9 cellular contexts compared by ENCODE assay signal in the genomic region with DNA sequence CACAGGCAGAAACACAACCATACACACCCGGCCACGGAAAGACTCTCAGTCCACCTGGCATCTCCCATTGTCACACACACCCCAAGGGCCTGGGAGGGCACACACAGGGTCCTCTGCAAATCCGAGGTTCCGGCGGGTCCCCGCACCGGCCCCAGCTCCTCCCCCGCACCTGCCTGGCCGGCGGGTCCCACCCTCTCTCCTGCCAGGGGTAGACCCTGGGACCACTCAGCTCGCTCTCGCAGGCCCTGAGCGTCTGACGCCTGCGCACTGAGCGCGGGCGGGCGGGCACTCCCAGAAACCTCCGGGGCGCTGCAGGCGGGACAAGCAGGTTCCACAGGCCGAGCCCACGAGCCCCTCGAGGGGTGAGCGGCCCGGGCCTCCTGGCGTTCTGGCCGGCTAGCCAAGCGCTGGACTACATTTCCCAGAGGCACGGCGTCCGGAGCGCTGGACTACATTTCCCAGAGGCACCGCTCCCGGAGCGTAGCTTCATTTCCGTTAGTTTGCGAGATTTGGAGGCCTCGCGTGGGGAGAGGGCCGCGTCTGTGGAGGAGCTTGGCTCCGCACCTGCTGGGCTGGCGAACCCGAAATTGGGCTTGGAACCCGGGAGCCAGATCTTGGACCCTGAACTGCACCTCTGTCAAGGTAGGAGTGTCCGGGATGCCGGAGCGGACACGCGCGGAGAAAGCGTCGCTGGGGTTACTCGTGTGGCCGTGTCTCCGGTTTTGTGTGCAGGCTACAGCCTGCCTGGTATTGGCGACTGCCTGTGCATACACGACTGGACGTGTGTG. TPM values are rescaled to one million over a fixed set of nuclear protein-coding genes. Genes with fewer than 3 reads are reported as not detected.
A peak's percentile ranks its signal among the peaks of the same experiment; 100 is the strongest.
DNase-seq lines count a peak whose midpoint lies in the region; ATAC-seq, FAIRE-seq and TF ChIP-seq lines count a peak whose summit lies in the region.
"Had no signal": no experiment of that assay in that cellular context is flagged by ENCODE, and none has a peak within 500 bp of the region (broad histone marks: within the 10 kb centered on the region; RNA-seq: fewer than 3 reads in every experiment).

Gene ZNF420, plus strand, starts transcription at position 505 of the 788 bp plus-strand sequence. CDS start 10,686 bp downstream, outside the sequence.

- peak within 1 kb of the TSS; percentile 97 for H3K4me3 ChIP-seq in WI38 (ENCODE audit: low read depth, low read length)
- H3K4me3 ChIP-seq in bronchial epithelial cell (ENCODE audit: low read depth, low read length): peak within 1 kb of the TSS; percentile 83
- peak within 1 kb of the TSS; percentile 54 to 81 (median 67) for H3K4me3 ChIP-seq in skin epidermis

- no peak for FAIRE-seq in bronchial epithelial cell (lab: Jason Lieb, UNC)

- H3K36me3 ChIP-seq in bronchial epithelial cell (ENCODE audit: control insufficient read depth, insufficient read depth, low read length): no peaks in the 10 kb centered on the region

- peak within 1 kb of the TSS in 20 of 21 experiments; percentile 39 to 92 (median 83) for H3K27ac ChIP-seq in skin epidermis

- ATAC-seq in GM18870 (IDR thresholded peaks at IDR 0.05; ENCODE audit: unreplicated experiment) (peak; percentile 94), HG03135 (IDR thresholded peaks at IDR 0.05; ENCODE audit: unreplicated experiment) (peak; percentile 96)
- ATAC-seq: HCT116 had no signal

- H3K27me3 ChIP-seq in bronchial epithelial cell (ENCODE audit: control insufficient read depth, insufficient read depth, low read length): no peaks in the 10 kb centered on the region

- in situ Hi-C loops in ACHN (cut with HindIII; ENCODE audit: low pct_ligation_motif_present, low pct_unique_long_range_greater_than_20kb, low sequenced_read_pairs): no loop called here

- TF ChIP-seq CTCF in WI38 (IDR thresholded peaks at IDR 0.05; ENCODE audit: low read depth, low read length) (no peak), bronchial epithelial cell (IDR thresholded peaks at IDR 0.05; ENCODE audit: insufficient read depth, low read length, severe bottlenecking) (no peak)

- DNase-seq in ACHN (peak; percentile 91), NCI-H2227 (lab: John Stamatoyannopoulos, UW; ENCODE audit: unreplicated experiment) (peak; percentile 96), bronchial epithelial cell (ENCODE audit: low read depth) (peak; percentile 84), iPS-NIHi11 (ENCODE audit: low spot score) (peak; percentile 93)

RNA-seq across cellular contexts. Expression of gene ZNF420, which starts in this region (rescaled TPM):
- 5.4 and 7.1 TPM in 2 replicates for total RNA-seq in bronchial epithelial cell

Comparison
In these comparisons a context has a peak if more than half of its experiments do, and no peak if none do; other contexts are left out.
1. Peak in every context shown above with its lines: DNase-seq, ATAC-seq, H3K4me3 ChIP-seq and H3K27ac ChIP-seq.